Comparison of ENCODE assay signal across 30 cellular contexts in the genomic region with DNA sequence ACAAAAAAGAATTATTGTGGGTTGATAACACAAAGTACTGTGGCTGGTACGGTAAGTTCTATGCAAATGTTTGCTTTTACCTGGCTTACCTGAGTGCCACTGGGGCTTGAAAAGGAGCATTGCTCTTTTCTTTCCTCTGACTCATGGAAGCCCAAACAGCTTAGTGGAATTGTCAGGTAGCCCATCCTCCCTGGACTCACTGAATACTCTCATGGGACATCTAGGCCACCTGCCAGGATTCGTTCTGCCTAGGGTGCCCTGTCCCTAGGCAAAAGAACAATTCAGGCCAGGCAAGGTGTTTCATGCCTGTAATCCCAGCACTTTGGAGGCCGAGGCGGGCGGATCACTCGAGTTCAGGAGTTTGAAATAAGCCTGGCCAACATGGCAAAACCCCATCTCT.
"Had no signal": no experiment of that assay in that cellular context is flagged by ENCODE, and none has a peak within 500 bp of the region (broad histone marks: within the 10 kb centered on the region; RNA-seq: fewer than 3 reads in every experiment).

No MANE protein-coding gene starts in this region.

- ATAC-seq: activated CD4-positive, CD25-positive, alpha-beta regulatory T cell treated with anti-CD3 and anti-CD28 coated beads, Interleukin-2, amount 50 U/mL, for 24 hours; body of pancreas; left colon; sciatic nerve; stimulated activated effector memory CD8-positive, alpha-beta T cell treated with anti-CD3 and anti-CD28 coated beads, Interleukin-12 subunit alpha, Interleukin-12 subunit beta, amount 100 ng/mL, for 72 hours had no signal

- DNase-seq: activated CD4-positive, alpha-beta T cell treated with anti-CD3 and anti-CD28 coated beads for 48 hours; activated CD4-positive, alpha-beta T cell treated with anti-CD3 and anti-CD28 coated beads, Interleukin-2, amount 50 U/mL, for 48 hours; activated CD8-positive, alpha-beta memory T cell treated with anti-CD3 and anti-CD28 coated beads for 24 hours; activated effector memory CD4-positive, alpha-beta T cell treated with Interleukin-2 at 50 U/mL for 16 hours; activated naive CD4-positive, alpha-beta T cell treated with anti-CD3 and anti-CD28 coated beads for 36 hours; activated naive CD8-positive, alpha-beta T cell treated with anti-CD3 and anti-CD28 coated beads for 36 hours; adrenal gland; aorta; body of pancreas; dermis blood vessel endothelial cell; effector CD8-positive, alpha-beta T cell; erythroblast; head of caudate nucleus; hippocampal formation; kidney; left colon; naive B cell; nephron progenitor cell; stimulated activated CD4-positive, alpha-beta T cell treated with anti-CD3 and anti-CD28 coated beads, Interleukin-12 subunit alpha, Interleukin-12 subunit beta, amount 100 ng/mL, for 4 hours; stimulated activated CD4-positive, alpha-beta T cell treated with anti-CD3 and anti-CD28 coated beads, Interleukin-4, amount 100 ng/mL, for 24 hours; substantia nigra; T1000; upper lobe of left lung; WERI-Rb-1 had no signal

- H3K27me3 ChIP-seq: adrenal gland, body of pancreas, neutrophil, upper lobe of left lung had no signal

- FAIRE-seq: colon, kidney had no signal

- H3K4me1 ChIP-seq: adrenal gland, body of pancreas, upper lobe of left lung had no signal

- H3K27ac ChIP-seq: adrenal gland, body of pancreas, neutrophil, skin epidermis, upper lobe of left lung, WERI-Rb-1 had no signal
